Comparison of ENCODE assay signal across 15 cellular contexts in the genomic region with DNA sequence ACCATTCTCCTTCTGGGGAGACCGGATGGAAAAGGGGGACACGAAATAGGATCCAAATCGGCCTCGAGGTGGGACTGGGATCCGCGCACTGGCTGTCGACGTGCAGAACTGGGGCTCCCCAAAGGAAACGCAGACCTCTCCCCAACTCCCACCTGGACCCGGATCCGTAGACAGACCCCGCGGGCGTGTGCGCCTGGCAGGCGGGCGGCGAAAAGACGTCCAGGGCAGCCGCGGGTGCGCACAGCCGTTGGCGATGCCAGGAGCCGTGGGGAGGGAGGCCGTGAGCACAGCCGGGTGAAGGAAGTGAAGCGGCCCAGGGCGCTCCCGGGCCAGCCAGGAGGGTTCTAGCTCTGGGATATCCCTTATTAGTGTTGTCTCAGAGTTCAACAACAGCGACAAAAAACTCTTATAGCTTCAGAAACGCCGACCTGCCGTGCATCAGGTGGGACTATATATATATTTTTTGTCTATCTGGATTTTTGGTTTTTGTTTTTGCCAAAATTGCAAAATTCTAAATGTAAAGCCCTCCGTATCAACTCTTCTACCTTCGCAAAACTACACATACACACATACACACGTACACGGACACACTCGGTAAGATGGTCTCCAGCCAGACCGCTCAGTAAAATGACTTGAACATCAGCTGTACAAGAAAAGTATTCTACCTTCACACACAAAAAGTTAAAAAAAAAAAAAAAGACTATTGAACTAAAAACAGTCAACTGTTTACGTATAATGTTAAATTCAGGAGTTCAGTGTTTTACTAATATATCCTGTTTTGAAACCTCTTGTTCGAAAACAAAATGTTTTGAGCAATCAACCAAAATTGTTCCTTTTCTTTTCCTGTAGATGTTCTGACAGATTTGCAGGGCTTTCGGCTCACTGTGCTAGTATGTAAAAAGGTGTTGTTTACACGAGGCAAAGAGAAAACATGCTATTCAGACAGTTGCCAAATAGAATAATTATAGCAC. TPM values are rescaled to one million over a fixed set of nuclear protein-coding genes. Genes with fewer than 3 reads are reported as not detected.
A peak's percentile ranks its signal among the peaks of the same experiment; 100 is the strongest.
DNase-seq lines count a peak whose midpoint lies in the region; TF ChIP-seq lines count a peak whose summit lies in the region.
"Had no signal": no experiment of that assay in that cellular context is flagged by ENCODE, and none has a peak within 500 bp of the region (broad histone marks: within the 10 kb centered on the region; RNA-seq: fewer than 3 reads in every experiment).

No MANE protein-coding gene starts in this region.

- TF ChIP-seq POLR2A in ovary (IDR thresholded peaks at IDR 0.05), result no peak

- CTCF ChIA-PET in activated CD4-positive, alpha-beta memory T cell treated with anti-CD3 and anti-CD28 coated beads, Interleukin-2, amount 10 ng/mL, durations not matched to agents 7 days and 5 days (lab: Charles Lee), result no interaction called here
- CTCF ChIA-PET in activated CD4-positive, alpha-beta memory T cell treated with anti-CD3 and anti-CD28 coated beads for 36 hours (lab: Charles Lee), result interaction anchor here (1.3 kb wide), 1 partner anchor 104 kb away, joined by 5 read pairs; no protein-coding TSS in a partner anchor

- H3K27me3 ChIP-seq in HUES64 (ENCODE audit: insufficient read depth, low read length) (peaks cover 100% of the 10 kb centered on the region), ovary (peaks cover 13% of the 10 kb centered on the region)

- H3K4me1 ChIP-seq in HUES64 (ENCODE audit: insufficient read depth, low read length), result peaks cover 43% of the 10 kb centered on the region
- H3K4me1 ChIP-seq in ovary (ENCODE audit: insufficient read depth), result peaks cover 2% of the 10 kb centered on the region
- H3K4me1 ChIP-seq: prostate gland had no signal

- no peaks in the 10 kb centered on the region for H3K9me3 Mint-ChIP-seq in activated CD4-positive, alpha-beta memory T cell treated with anti-CD3 and anti-CD28 coated beads, Interleukin-2, amount 10 ng/mL, durations not matched to agents 7 days and 5 days
- H3K9me3 Mint-ChIP-seq in activated CD4-positive, alpha-beta memory T cell treated with anti-CD3 and anti-CD28 coated beads for 36 hours, result no peaks in the 10 kb centered on the region

- no peaks in the 10 kb centered on the region for H3K36me3 ChIP-seq in HUES64 (ENCODE audit: insufficient read depth, low read length)
- H3K36me3 ChIP-seq in ovary, result no peaks in the 10 kb centered on the region
- H3K36me3 ChIP-seq: prostate gland had no signal

- 5% methylated on average over 38 of the region's 44 CpGs for WGBS in HUES64
- WGBS in ovary, 3 donors, result 20 to 26% (median 20%) methylated on average over 44 of the region's 44 CpGs

- intact Hi-C loops in activated CD4-positive, alpha-beta memory T cell treated with anti-CD3 and anti-CD28 coated beads for 36 hours (cut with micrococcal nuclease), result loop anchor here (10.0 kb wide), 1 partner anchor 801 kb away; the partner anchor contains the start of gene HNF1B
- intact Hi-C loops in posterior cingulate gyrus (cut with DNase I) (no loop called here), ovary (cut with DNase I) (no loop called here)

- H3K9me3 ChIP-seq in HUES64 (ENCODE audit: insufficient read depth, low read depth, low read length) (no peaks in the 10 kb centered on the region), ovary (no peaks in the 10 kb centered on the region)
- H3K9me3 ChIP-seq: prostate gland had no signal

- no peak for DNase-seq in activated CD4-positive, alpha-beta memory T cell treated with anti-CD3 and anti-CD28 coated beads, Interleukin-2, amount 10 ng/mL, durations not matched to agents 7 days and 5 days
- DNase-seq in activated CD4-positive, alpha-beta memory T cell treated with anti-CD3 and anti-CD28 coated beads for 36 hours, result no peak
- DNase-seq in fibroblast of the aortic adventitia (ENCODE audit: low read depth), result peak; percentile 22
- peak; percentile 72 for DNase-seq in retina
- DNase-seq in posterior cingulate gyrus, result no peak
- DNase-seq in ovary, result no peak
- DNase-seq in A172 (ENCODE audit: low spot score), result no peak
- DNase-seq: EL, mammary epithelial cell, MV-4-11, NCI-H226, RPMI8226, T1000 had no signal

- peaks cover 80% of the 10 kb centered on the region for H3K27me3 Mint-ChIP-seq in activated CD4-positive, alpha-beta memory T cell treated with anti-CD3 and anti-CD28 coated beads, Interleukin-2, amount 10 ng/mL, durations not matched to agents 7 days and 5 days
- H3K27me3 Mint-ChIP-seq in activated CD4-positive, alpha-beta memory T cell treated with anti-CD3 and anti-CD28 coated beads for 36 hours, result peaks cover 69% of the 10 kb centered on the region

- peak overlapping the region; percentile 14 for H3K4me3 ChIP-seq in HUES64 (ENCODE audit: low read length)
- H3K4me3 ChIP-seq in fibroblast of the aortic adventitia (ENCODE audit: low read depth, low read length), result no peak overlapping the region
- no peak overlapping the region for H3K4me3 ChIP-seq in ovary
- H3K4me3 ChIP-seq: prostate gland had no signal

- peak overlapping the region; percentile 53 for H3K27ac Mint-ChIP-seq in activated CD4-positive, alpha-beta memory T cell treated with anti-CD3 and anti-CD28 coated beads, Interleukin-2, amount 10 ng/mL, durations not matched to agents 7 days and 5 days
- H3K27ac Mint-ChIP-seq in activated CD4-positive, alpha-beta memory T cell treated with anti-CD3 and anti-CD28 coated beads for 36 hours, result no peak overlapping the region

- H3K27ac ChIP-seq in HUES64 (ENCODE audit: low read depth, low read length) (no peak overlapping the region), ovary (no peak overlapping the region)
- H3K27ac ChIP-seq: prostate gland had no signal

- TF ChIP-seq EP300 in ovary (IDR thresholded peaks at IDR 0.05), result no peak

- peaks cover 9% of the 10 kb centered on the region for H3K36me3 Mint-ChIP-seq in activated CD4-positive, alpha-beta memory T cell treated with anti-CD3 and anti-CD28 coated beads, Interleukin-2, amount 10 ng/mL, durations not matched to agents 7 days and 5 days (ENCODE audit: low read depth)
- H3K36me3 Mint-ChIP-seq in activated CD4-positive, alpha-beta memory T cell treated with anti-CD3 and anti-CD28 coated beads for 36 hours, result peaks cover 2% of the 10 kb centered on the region

- POLR2A ChIA-PET in activated CD4-positive, alpha-beta memory T cell treated with anti-CD3 and anti-CD28 coated beads, Interleukin-2, amount 10 ng/mL, durations not matched to agents 7 days and 5 days (lab: Charles Lee), result no interaction called here
- POLR2A ChIA-PET in activated CD4-positive, alpha-beta memory T cell treated with anti-CD3 and anti-CD28 coated beads for 36 hours (lab: Charles Lee), result no interaction called here

- no peak overlapping the region for H3K9ac ChIP-seq in HUES64 (ENCODE audit: low read depth, low read length)

- H3K4me1 Mint-ChIP-seq in activated CD4-positive, alpha-beta memory T cell treated with anti-CD3 and anti-CD28 coated beads, Interleukin-2, amount 10 ng/mL, durations not matched to agents 7 days and 5 days, result peaks cover 32% of the 10 kb centered on the region
- peaks cover 36% of the 10 kb centered on the region for H3K4me1 Mint-ChIP-seq in activated CD4-positive, alpha-beta memory T cell treated with anti-CD3 and anti-CD28 coated beads for 36 hours (ENCODE audit: low read depth)

- H3K4me3 Mint-ChIP-seq in activated CD4-positive, alpha-beta memory T cell treated with anti-CD3 and anti-CD28 coated beads, Interleukin-2, amount 10 ng/mL, durations not matched to agents 7 days and 5 days, result peak overlapping the region; percentile 14
- H3K4me3 Mint-ChIP-seq in activated CD4-positive, alpha-beta memory T cell treated with anti-CD3 and anti-CD28 coated beads for 36 hours, result no peak overlapping the region

- TF ChIP-seq CTCF in fibroblast of the aortic adventitia (IDR thresholded peaks at IDR 0.05; ENCODE audit: insufficient read depth, low read length) (no peak), ovary (IDR thresholded peaks at IDR 0.05) (no peak)

RNA-seq across cellular contexts. Expression of gene AATF, which starts 5.2 kb away (rescaled TPM):
- total RNA-seq in activated CD4-positive, alpha-beta memory T cell treated with anti-CD3 and anti-CD28 coated beads, Interleukin-2, amount 10 ng/mL, durations not matched to agents 7 days and 5 days, result 10 to 100 TPM; 76.7 to 78.8 TPM
- 10 to 100 TPM; 85.6 to 89.1 TPM for total RNA-seq in activated CD4-positive, alpha-beta memory T cell treated with anti-CD3 and anti-CD28 coated beads for 36 hours
- 41.9 TPM for polyA plus RNA-seq in HUES64 (2013, experiment 1 of 2)
- polyA plus RNA-seq in HUES64 (2013, experiment 2 of 2), result 36.5 TPM
- total RNA-seq in fibroblast of the aortic adventitia (ENCODE audit: low replicate concordance), result 25.1 and 80.8 TPM in 2 replicates
- 10 to 100 TPM; 28.5 to 48.2 (median 42.5) TPM for total RNA-seq in ovary
- 10 to 100 TPM; 38.7 to 73.6 TPM for polyA plus RNA-seq in ovary
- 79.9 and 86.2 TPM in 2 replicates for total RNA-seq in A172 (2014; rRNA removed; shearing (Covaris generic))

RNA-seq across cellular contexts. Expression of gene LHX1, which starts 6.3 kb away (rescaled TPM):
- under 1 TPM; 0.18 TPM for total RNA-seq in activated CD4-positive, alpha-beta memory T cell treated with anti-CD3 and anti-CD28 coated beads, Interleukin-2, amount 10 ng/mL, durations not matched to agents 7 days and 5 days
- under 1 TPM in 1 of 2 experiments, not detected in 1; 0.17 TPM for total RNA-seq in activated CD4-positive, alpha-beta memory T cell treated with anti-CD3 and anti-CD28 coated beads for 36 hours
- 4.3 TPM for polyA plus RNA-seq in HUES64 (2013, experiment 1 of 2)
- polyA plus RNA-seq in HUES64 (2013, experiment 2 of 2), result 6.0 TPM
- total RNA-seq in fibroblast of the aortic adventitia (ENCODE audit: low replicate concordance), result 0.49 TPM in 1 of 2 replicates, not detected in the other
- 1 to 10 TPM in 2 of 7 donors, under 1 TPM in 2, not detected in 3; 0.34 to 3.6 (median 1.8) TPM for total RNA-seq in ovary
- under 1 TPM in 1 of 2 donors, not detected in 1; 0.08 TPM for polyA plus RNA-seq in ovary
- 0.77 and 1.4 TPM in 2 replicates for total RNA-seq in A172 (2014; rRNA removed; shearing (Covaris generic))
- total RNA-seq: mammary epithelial cell, prostate gland had no signal
- polyA plus RNA-seq: mammary epithelial cell had no signal

Comparison
In these comparisons a context has a peak if more than half of its experiments do, and no peak if none do; other contexts are left out.
1. DNase-seq: peak in fibroblast of the aortic adventitia (single experiment) and retina (single experiment); none in activated CD4-positive, alpha-beta memory T cell treated with anti-CD3 and anti-CD28 coated beads, Interleukin-2, amount 10 ng/mL, durations not matched to agents 7 days and 5 days (single experiment), activated CD4-positive, alpha-beta memory T cell treated with anti-CD3 and anti-CD28 coated beads for 36 hours (single experiment), posterior cingulate gyrus (0 of 10), ovary (0 of 5) and A172 (single experiment).